ENCODE assay signal across 13 cellular contexts in the genomic region with DNA sequence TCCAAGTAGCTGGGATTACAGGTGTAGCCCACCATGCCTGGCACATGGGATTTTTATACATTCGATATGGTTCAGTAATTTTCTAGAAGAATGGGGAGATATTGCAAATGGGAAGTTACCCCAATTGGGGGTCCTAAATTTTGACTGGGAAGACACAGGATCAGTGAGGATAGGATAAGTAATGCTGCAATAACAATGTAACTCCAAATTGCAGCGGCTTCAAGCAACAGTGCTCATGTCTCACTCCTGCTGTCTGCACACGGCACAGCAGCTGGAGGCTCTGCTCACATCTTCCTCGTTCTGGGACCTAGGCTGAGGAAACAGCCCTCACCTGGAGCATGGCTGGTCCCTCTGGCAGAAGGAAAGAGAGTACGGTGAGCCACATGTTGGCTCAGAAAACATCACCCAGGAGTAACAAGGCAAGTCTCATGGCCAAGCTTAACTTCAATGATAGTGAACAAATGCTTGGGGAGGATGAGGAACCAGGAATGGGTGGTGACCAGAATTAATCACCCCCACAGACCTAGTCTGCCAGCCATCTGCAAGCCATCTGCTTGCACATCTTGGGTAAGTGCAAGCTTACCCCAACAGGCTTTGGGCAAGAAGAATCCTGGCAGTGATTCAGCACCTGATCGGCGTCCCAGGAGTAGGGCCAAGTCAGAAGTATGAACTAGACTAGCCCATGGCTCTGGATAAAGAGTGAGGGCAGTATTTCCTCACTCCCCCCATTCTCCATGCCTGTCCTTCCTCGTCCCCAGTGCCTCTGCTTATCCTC.
DNase-seq lines count a peak whose midpoint lies in the region; ATAC-seq and TF ChIP-seq lines count a peak whose summit lies in the region.
"Had no signal": no experiment of that assay in that cellular context is flagged by ENCODE, and none has a peak within 500 bp of the region (broad histone marks: within the 10 kb centered on the region; RNA-seq: fewer than 3 reads in every experiment).

No MANE protein-coding gene starts in this region.

- no peak for ATAC-seq in foreskin keratinocyte
- ATAC-seq in gastrocnemius medialis, result no peak
- ATAC-seq: activated CD8-positive, alpha-beta memory T cell treated with anti-CD3 and anti-CD28 coated beads, Interleukin-2, amount 10 ng/mL, durations not matched to agents 7 days and 5 days; left colon had no signal

- in situ Hi-C loops in gastrocnemius medialis (cut with MboI; ENCODE audit: low sequenced_read_pairs in 4 of 4), result no loop called here

- peaks cover 2% of the 10 kb centered on the region for H3K27me3 Mint-ChIP-seq in HFFc6 (ENCODE audit: insufficient read depth)

- H3K4me1 ChIP-seq in foreskin keratinocyte, result no peaks in the 10 kb centered on the region
- no peaks in the 10 kb centered on the region for H3K4me1 ChIP-seq in gastrocnemius medialis
- H3K4me1 ChIP-seq: BLaER1 had no signal

- H3K27me3 ChIP-seq in foreskin keratinocyte, result no peaks in the 10 kb centered on the region
- peaks cover 0 to 4% (median 0%) of the 10 kb centered on the region in 3 donors for H3K27me3 ChIP-seq in gastrocnemius medialis
- H3K27me3 ChIP-seq: BLaER1 had no signal

- H3K36me3 ChIP-seq in gastrocnemius medialis, result no peaks in the 10 kb centered on the region
- H3K36me3 ChIP-seq: BLaER1 had no signal

- TF ChIP-seq POLR2A in gastrocnemius medialis (IDR thresholded peaks at IDR 0.05), result no peak

- H3K4me1 Mint-ChIP-seq in HFFc6 (ENCODE audit: low read depth), result peaks cover 64% of the 10 kb centered on the region
- H3K4me1 Mint-ChIP-seq: activated CD8-positive, alpha-beta memory T cell treated with anti-CD3 and anti-CD28 coated beads, Interleukin-2, amount 10 ng/mL, durations not matched to agents 7 days and 5 days; activated naive CD4-positive, alpha-beta T cell treated with anti-CD3 and anti-CD28 coated beads, Interleukin-2, amount 50 U/mL, for 24 hours had no signal

- peak overlapping the region; percentile 70 for H3K27ac Mint-ChIP-seq in HFFc6
- H3K27ac Mint-ChIP-seq: activated CD8-positive, alpha-beta memory T cell treated with anti-CD3 and anti-CD28 coated beads, Interleukin-2, amount 10 ng/mL, durations not matched to agents 7 days and 5 days; activated naive CD4-positive, alpha-beta T cell treated with anti-CD3 and anti-CD28 coated beads, Interleukin-2, amount 50 U/mL, for 24 hours had no signal

- H3K27ac ChIP-seq in foreskin keratinocyte (no peak overlapping the region), gastrocnemius medialis (no peak overlapping the region)
- H3K27ac ChIP-seq: BLaER1 had no signal

- TF ChIP-seq CTCF in AG09319 (IDR thresholded peaks at IDR 0.05; ENCODE audit: low read depth, low read length) (no peak), HFFc6 (IDR thresholded peaks at IDR 0.05) (no peak), foreskin keratinocyte (conservative IDR thresholded peaks at IDR 0.05) (no peak), gastrocnemius medialis (IDR thresholded peaks at IDR 0.05 in 4 of 5, conservative IDR thresholded peaks at IDR 0.05 in 1 of 5) (no peak)

- peaks cover 52% of the 10 kb centered on the region for H3K9me3 Mint-ChIP-seq in HFFc6

- peaks cover 0 to 7% (median 0%) of the 10 kb centered on the region in 3 donors for H3K9me3 ChIP-seq in gastrocnemius medialis

- no peak overlapping the region for H3K4me3 Mint-ChIP-seq in HFFc6
- H3K4me3 Mint-ChIP-seq: activated CD8-positive, alpha-beta memory T cell treated with anti-CD3 and anti-CD28 coated beads, Interleukin-2, amount 10 ng/mL, durations not matched to agents 7 days and 5 days; activated naive CD4-positive, alpha-beta T cell treated with anti-CD3 and anti-CD28 coated beads, Interleukin-2, amount 50 U/mL, for 24 hours had no signal

- intact Hi-C loops in gastrocnemius medialis (cut with DNase I; ENCODE audit: low total_unique reads), result no loop called here

- H3K36me3 Mint-ChIP-seq in HFFc6 (ENCODE audit: low read depth), result peaks cover 69% of the 10 kb centered on the region
- H3K36me3 Mint-ChIP-seq: activated CD8-positive, alpha-beta memory T cell treated with anti-CD3 and anti-CD28 coated beads, Interleukin-2, amount 10 ng/mL, durations not matched to agents 7 days and 5 days had no signal

- DNase-seq in AG09319 (ENCODE audit: extremely low read depth, low read depth), result peak; percentile 93
- DNase-seq in HFFc6, result peak; percentile 59
- peak; percentile 36 for DNase-seq in amniotic epithelial cell (ENCODE audit: low read depth)
- peak; percentile 49 to 76 for DNase-seq in foreskin keratinocyte
- DNase-seq in DMS153 (lab: John Stamatoyannopoulos, UW), result no peak
- no peak for DNase-seq in OCI-M2 (lab: John Stamatoyannopoulos, UW; ENCODE audit: unreplicated experiment)
- DNase-seq in gastrocnemius medialis, result no peak
- DNase-seq in NCI-H526 (lab: John Stamatoyannopoulos, UW), result no peak
- DNase-seq: activated CD8-positive, alpha-beta memory T cell treated with anti-CD3 and anti-CD28 coated beads, Interleukin-2, amount 10 ng/mL, durations not matched to agents 7 days and 5 days; DND-41; left colon had no signal

- H3K4me3 ChIP-seq in gastrocnemius medialis, result no peak overlapping the region
- H3K4me3 ChIP-seq: BLaER1 had no signal

Comparison
In these comparisons a context has a peak if more than half of its experiments do, and no peak if none do; other contexts are left out.
1. DNase-seq: peak in AG09319 (single experiment), HFFc6 (single experiment), amniotic epithelial cell (single experiment) and foreskin keratinocyte (2 of 2); none in DMS153 (single experiment), OCI-M2 (single experiment), gastrocnemius medialis (0 of 2) and NCI-H526 (0 of 2).